In genomic region chr1:92324784-92325183, GRCh38 we compare ENCODE assay signal across 19 cellular contexts. TPM values are rescaled to one million over a fixed set of nuclear protein-coding genes. Genes with fewer than 3 reads are reported as not detected.
DNase-seq lines count a peak whose midpoint lies in the region; ATAC-seq and TF ChIP-seq lines count a peak whose summit lies in the region.
"Had no signal": no experiment of that assay in that cellular context is flagged by ENCODE, and none has a peak within 500 bp of the region (broad histone marks: within the 10 kb centered on the region; RNA-seq: fewer than 3 reads in every experiment).

No MANE protein-coding gene starts in this region.

- H3K36me3 ChIP-seq in CD4-positive, CD25-positive, alpha-beta regulatory T cell (ENCODE audit: control insufficient read depth, insufficient read depth, low read length) = peaks cover 28% of the 10 kb centered on the region

- peak overlapping the region; percentile 47 for H3K4me3 Mint-ChIP-seq in activated CD4-positive, alpha-beta T cell treated with anti-CD3 and anti-CD28 coated beads, Interleukin-2, amount 10 ng/mL, durations not matched to agents 24 days and 14 days
- H3K4me3 Mint-ChIP-seq in CD4-positive, CD25-positive, alpha-beta regulatory T cell = no peak overlapping the region

- TF ChIP-seq CTCF in fibroblast of pulmonary artery (IDR thresholded peaks at IDR 0.05; ENCODE audit: low read length, missing control alignments) = no peak

- no peaks in the 10 kb centered on the region for H3K4me1 ChIP-seq in CD4-positive, CD25-positive, alpha-beta regulatory T cell (ENCODE audit: control insufficient read depth, insufficient read depth, low read length, poor library complexity, severe bottlenecking)
- H3K4me1 ChIP-seq: A549 had no signal

- DNase-seq in activated CD4-positive, alpha-beta T cell treated with anti-CD3 and anti-CD28 coated beads, Interleukin-2, amount 10 ng/mL, durations not matched to agents 24 days and 14 days = no peak
- no peak for DNase-seq in activated CD4-positive, alpha-beta T cell treated with anti-CD3 and anti-CD28 coated beads, Interleukin-2, amount 50 U/mL, for 48 hours
- DNase-seq in CD4-positive, CD25-positive, alpha-beta regulatory T cell = no peak
- peak; percentile 22 for DNase-seq in NCI-H1694 treated with DMSO at 0.1 percent for 48 hours (lab: John Stamatoyannopoulos, UW)
- peak; percentile 13 for DNase-seq in fibroblast of pulmonary artery (ENCODE audit: low read depth)
- no peak for DNase-seq in anterior cingulate cortex (lab: John Stamatoyannopoulos, UW)
- no peak for DNase-seq in DMS153 treated with DMSO at 0.1 percent for 48 hours (lab: John Stamatoyannopoulos, UW; ENCODE audit: unreplicated experiment)
- DNase-seq in UCSD-AML1 (lab: John Stamatoyannopoulos, UW; ENCODE audit: unreplicated experiment) = no peak
- DNase-seq: AML-193; DMS 273 treated with DMSO at 0.1 percent for 48 hours; GOT3; IMR-90; MV-4-11; NCI-H1417 treated with DMSO at 0.1 percent for 48 hours; NCI-H2227 treated with DMSO at 0.1 percent for 48 hours; NCI-H526; NK-92 treated with Interleukin-12 subunit alpha and Interleukin-12 subunit beta, amount 100 ng/mL, for 24 hours; OCI-M1 had no signal

- intact Hi-C loops in activated CD4-positive, alpha-beta T cell treated with anti-CD3 and anti-CD28 coated beads, Interleukin-2, amount 10 ng/mL, durations not matched to agents 24 days and 14 days (cut with micrococcal nuclease) = loop anchor here (1.0 kb wide), 2 partner anchors 8 to 9 kb away; no protein-coding TSS in a partner anchor

- H3K9me3 Mint-ChIP-seq in activated CD4-positive, alpha-beta T cell treated with anti-CD3 and anti-CD28 coated beads, Interleukin-2, amount 10 ng/mL, durations not matched to agents 24 days and 14 days = peaks cover 23% of the 10 kb centered on the region
- peaks cover 2 to 26% (median 12%) of the 10 kb centered on the region in 7 donors for H3K9me3 Mint-ChIP-seq in CD4-positive, CD25-positive, alpha-beta regulatory T cell

- peak overlapping the region; percentile 91 for H3K27ac Mint-ChIP-seq in activated CD4-positive, alpha-beta T cell treated with anti-CD3 and anti-CD28 coated beads, Interleukin-2, amount 10 ng/mL, durations not matched to agents 24 days and 14 days
- peak overlapping the region in 2 of 3 donors; percentile 47 to 86 for H3K27ac Mint-ChIP-seq in CD4-positive, CD25-positive, alpha-beta regulatory T cell

- no peak overlapping the region for H3K27ac ChIP-seq in CD4-positive, CD25-positive, alpha-beta regulatory T cell (ENCODE audit: insufficient read depth, low read length, poor library complexity, severe bottlenecking)
- H3K27ac ChIP-seq: A549 had no signal

- H3K4me3 ChIP-seq in CD4-positive, CD25-positive, alpha-beta regulatory T cell (ENCODE audit: low read depth, low read length) = no peak overlapping the region
- H3K4me3 ChIP-seq in fibroblast of pulmonary artery (replicated peaks; ENCODE audit: low read depth, low read length) = no peak overlapping the region
- H3K4me3 ChIP-seq: A549 had no signal

- no peaks in the 10 kb centered on the region for H3K27me3 Mint-ChIP-seq in activated CD4-positive, alpha-beta T cell treated with anti-CD3 and anti-CD28 coated beads, Interleukin-2, amount 10 ng/mL, durations not matched to agents 24 days and 14 days
- no peaks in the 10 kb centered on the region for H3K27me3 Mint-ChIP-seq in CD4-positive, CD25-positive, alpha-beta regulatory T cell

- ATAC-seq in CD4-positive, CD25-positive, alpha-beta regulatory T cell (ENCODE audit: low read depth in 2 of 2) = no peak
- ATAC-seq: A549 had no signal

- peaks cover 20% of the 10 kb centered on the region for H3K4me1 Mint-ChIP-seq in activated CD4-positive, alpha-beta T cell treated with anti-CD3 and anti-CD28 coated beads, Interleukin-2, amount 10 ng/mL, durations not matched to agents 24 days and 14 days
- H3K4me1 Mint-ChIP-seq in CD4-positive, CD25-positive, alpha-beta regulatory T cell = peaks cover 16 to 19% (median 17%) of the 10 kb centered on the region in 4 donors

- no peaks in the 10 kb centered on the region for H3K27me3 ChIP-seq in CD4-positive, CD25-positive, alpha-beta regulatory T cell (ENCODE audit: control insufficient read depth, insufficient read depth, low read length)

- peaks cover 11 to 12% of the 10 kb centered on the region in 2 experiments for H3K9me3 ChIP-seq in CD4-positive, CD25-positive, alpha-beta regulatory T cell (ENCODE audit: control insufficient read depth in 2 of 2, low read length in 2 of 2)
- H3K9me3 ChIP-seq: A549 had no signal

- H3K36me3 Mint-ChIP-seq in activated CD4-positive, alpha-beta T cell treated with anti-CD3 and anti-CD28 coated beads, Interleukin-2, amount 10 ng/mL, durations not matched to agents 24 days and 14 days (ENCODE audit: low read depth) = peaks cover 76% of the 10 kb centered on the region
- peaks cover 60% of the 10 kb centered on the region for H3K36me3 Mint-ChIP-seq in CD4-positive, CD25-positive, alpha-beta regulatory T cell

RNA-seq across cellular contexts. Expression of gene RPAP2, which starts 25.9 kb away (rescaled TPM):
- 39.4 and 46.8 TPM in 2 replicates for total RNA-seq in activated CD4-positive, alpha-beta T cell treated with anti-CD3 and anti-CD28 coated beads, Interleukin-2, amount 10 ng/mL, durations not matched to agents 24 days and 14 days
- 26.8 TPM for total RNA-seq in CD4-positive, CD25-positive, alpha-beta regulatory T cell
- polyA plus RNA-seq in CD4-positive, CD25-positive, alpha-beta regulatory T cell = 10 to 100 TPM; 16.9 to 20.8 (median 20.1) TPM

RNA-seq across cellular contexts. Expression of gene GLMN, which starts 26.0 kb away (rescaled TPM):
- 24.2 and 28.5 TPM in 2 replicates for total RNA-seq in activated CD4-positive, alpha-beta T cell treated with anti-CD3 and anti-CD28 coated beads, Interleukin-2, amount 10 ng/mL, durations not matched to agents 24 days and 14 days
- total RNA-seq in CD4-positive, CD25-positive, alpha-beta regulatory T cell = 10.9 TPM
- 10 to 100 TPM in 3 of 4 donors, 1 to 10 TPM in 1; 8.2 to 15.2 (median 11.9) TPM for polyA plus RNA-seq in CD4-positive, CD25-positive, alpha-beta regulatory T cell

Comparison
In these comparisons a context has a peak if more than half of its experiments do, and no peak if none do; other contexts are left out.
1. DNase-seq: peak in NCI-H1694 treated with DMSO at 0.1 percent for 48 hours (single experiment) and fibroblast of pulmonary artery (single experiment); none in activated CD4-positive, alpha-beta T cell treated with anti-CD3 and anti-CD28 coated beads, Interleukin-2, amount 10 ng/mL, durations not matched to agents 24 days and 14 days (single experiment), activated CD4-positive, alpha-beta T cell treated with anti-CD3 and anti-CD28 coated beads, Interleukin-2, amount 50 U/mL, for 48 hours (0 of 2), CD4-positive, CD25-positive, alpha-beta regulatory T cell (0 of 3), anterior cingulate cortex (0 of 58), DMS153 treated with DMSO at 0.1 percent for 48 hours (single experiment) and UCSD-AML1 (single experiment).